8 cellular contexts compared by ENCODE assay signal in the genomic region with DNA sequence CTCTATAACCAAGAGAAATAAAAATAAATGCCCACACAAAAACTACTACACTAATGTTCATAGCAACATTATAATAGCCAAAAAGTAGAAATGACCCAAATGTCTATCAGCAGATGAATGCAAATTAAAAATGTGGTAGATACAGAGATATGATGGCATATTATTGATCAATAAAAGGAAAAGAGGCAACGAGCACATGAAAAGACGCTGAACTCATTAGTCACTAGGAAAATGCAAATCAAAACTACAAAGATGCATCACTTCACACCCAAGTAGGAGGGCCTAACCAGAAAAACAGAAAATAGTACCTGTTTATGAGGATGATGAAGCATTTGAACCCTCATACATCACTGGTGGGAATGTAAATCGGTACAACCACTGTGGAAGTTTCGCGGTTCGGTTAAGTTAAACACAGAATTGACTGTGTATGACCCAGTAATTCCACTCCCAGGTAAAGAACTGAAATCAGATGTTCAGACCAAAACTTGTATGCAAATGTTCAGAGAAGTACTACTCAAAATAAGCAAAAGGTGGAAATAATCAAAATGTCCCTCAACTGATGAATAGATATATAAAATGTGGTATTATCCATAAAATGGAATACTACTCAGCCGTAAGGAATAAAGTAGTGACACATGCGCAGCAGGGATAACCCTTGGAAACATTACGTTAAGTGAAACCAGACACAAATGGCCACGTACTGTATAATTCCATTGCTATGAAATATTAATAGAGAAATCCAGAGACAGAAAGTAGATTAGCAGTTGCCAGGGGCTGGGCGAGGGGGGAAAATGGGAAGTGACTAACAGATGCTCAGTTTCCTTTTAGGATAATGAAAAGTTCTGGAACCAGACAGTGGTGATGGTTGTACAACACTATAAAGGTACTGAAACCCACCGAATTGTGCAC. TPM values are rescaled to one million over a fixed set of nuclear protein-coding genes. Genes with fewer than 3 reads are reported as not detected.
DNase-seq lines count a peak whose midpoint lies in the region; ATAC-seq and TF ChIP-seq lines count a peak whose summit lies in the region.

No MANE protein-coding gene starts in this region.

- H3K4me3 Mint-ChIP-seq in activated CD4-positive, alpha-beta T cell treated with anti-CD3 and anti-CD28 coated beads for 36 hours: peak overlapping the region; percentile 71
- peak overlapping the region; percentile 64 to 75 for H3K4me3 Mint-ChIP-seq in effector memory CD8-positive, alpha-beta T cell

- H3K9me3 ChIP-seq in SK-N-SH (no peaks in the 10 kb centered on the region), stomach (no peaks in the 10 kb centered on the region), esophagus squamous epithelium (no peaks in the 10 kb centered on the region)

- H3K27me3 Mint-ChIP-seq in activated CD4-positive, alpha-beta T cell treated with anti-CD3 and anti-CD28 coated beads for 36 hours: no peaks in the 10 kb centered on the region
- H3K27me3 Mint-ChIP-seq in effector memory CD8-positive, alpha-beta T cell: no peaks in the 10 kb centered on the region

- ATAC-seq in activated CD4-positive, alpha-beta T cell treated with anti-CD3 and anti-CD28 coated beads for 36 hours: peak; percentile 49
- no peak for ATAC-seq in effector memory CD8-positive, alpha-beta T cell (replicated peaks)
- ATAC-seq in GM18907 (IDR thresholded peaks at IDR 0.05; ENCODE audit: unreplicated experiment): no peak

- POLR2A ChIA-PET in activated CD4-positive, alpha-beta T cell treated with anti-CD3 and anti-CD28 coated beads for 36 hours (lab: Charles Lee): no interaction called here
- POLR2A ChIA-PET in SK-N-SH (lab: Yijun Ruan, JAX): no interaction called here

- intact Hi-C loops in activated CD4-positive, alpha-beta T cell treated with anti-CD3 and anti-CD28 coated beads for 36 hours (cut with DNase I, micrococcal nuclease): loop anchor here (1.0 to 10.0 kb wide), 7 partner anchors 14 to 1587 kb away; a partner anchor contains a TSS
- intact Hi-C loops in stomach (cut with DNase I; ENCODE audit: low total_unique reads): no loop called here
- intact Hi-C loops in esophagus squamous epithelium (cut with DNase I): no loop called here

- no peak overlapping the region for H2AFZ ChIP-seq in SK-N-SH (ENCODE audit: low read depth)

- H3F3A ChIP-seq in SK-N-SH (replicated peaks; ENCODE audit: insufficient read depth): peaks cover 30% of the 10 kb centered on the region

- peak overlapping the region; percentile 99 for H3K27ac Mint-ChIP-seq in activated CD4-positive, alpha-beta T cell treated with anti-CD3 and anti-CD28 coated beads for 36 hours
- peak overlapping the region; percentile 46 to 80 for H3K27ac Mint-ChIP-seq in effector memory CD8-positive, alpha-beta T cell

- CTCF ChIA-PET in activated CD4-positive, alpha-beta T cell treated with anti-CD3 and anti-CD28 coated beads for 36 hours (lab: Charles Lee): no interaction called here
- CTCF ChIA-PET in SK-N-SH (lab: Yijun Ruan, JAX): interaction anchor here (0.5 kb wide), 1 partner anchor 833 kb away, joined by 3 read pairs; no protein-coding TSS in a partner anchor

- peak overlapping the region; percentile 17 to 67; a peak in 3 of 4 replicates for H3K27ac ChIP-seq in SK-N-SH (ENCODE audit: low read depth in 2 of 2, low read length in 1 of 2)
- peak overlapping the region in 3 of 5 donors; percentile 39 to 100 (median 99) for H3K27ac ChIP-seq in stomach
- H3K27ac ChIP-seq in esophagus squamous epithelium: peak overlapping the region in 2 of 4 donors; percentile 17 to 38

- DNase-seq in activated CD4-positive, alpha-beta T cell treated with anti-CD3 and anti-CD28 coated beads for 36 hours: peak; percentile 83
- no peak for DNase-seq in activated CD4-positive, alpha-beta T cell treated with anti-CD3 and anti-CD28 coated beads, Interleukin-2, amount 50 U/mL, for 1 hour
- DNase-seq in SK-N-SH: peak; percentile 36
- no peak for DNase-seq in effector memory CD8-positive, alpha-beta T cell
- no peak for DNase-seq in stomach
- DNase-seq in mucosa of gallbladder (ENCODE audit: low spot score): no peak
- no peak for DNase-seq in esophagus squamous epithelium (lab: John Stamatoyannopoulos, UW)

- TF ChIP-seq EP300 in SK-N-SH (IDR thresholded peaks at IDR 0.05; ENCODE audit: borderline replicate concordance in 1 of 2, low read depth in 1 of 2, low read length in 1 of 2): peak in 1 of 2 experiments; percentile 61; a peak in 1 of 4 replicates
- TF ChIP-seq EP300 in stomach (IDR thresholded peaks at IDR 0.05): no peak

- H3K27me3 ChIP-seq in SK-N-SH (ENCODE audit: insufficient read depth) (no peaks in the 10 kb centered on the region), stomach (no peaks in the 10 kb centered on the region), esophagus squamous epithelium (no peaks in the 10 kb centered on the region)

- H3K9ac ChIP-seq in SK-N-SH: no peak overlapping the region

- TF ChIP-seq RAD21 in SK-N-SH (IDR thresholded peaks at IDR 0.05; ENCODE audit: low read length): no peak

- H3K36me3 Mint-ChIP-seq in activated CD4-positive, alpha-beta T cell treated with anti-CD3 and anti-CD28 coated beads for 36 hours (ENCODE audit: low read depth): peaks cover 23% of the 10 kb centered on the region
- peaks cover 31% of the 10 kb centered on the region for H3K36me3 Mint-ChIP-seq in effector memory CD8-positive, alpha-beta T cell (ENCODE audit: insufficient read depth)

- H3K36me3 ChIP-seq in SK-N-SH (replicated peaks in 1 of 2; ENCODE audit: control insufficient read depth in 1 of 2, insufficient read depth in 2 of 2, low read length in 1 of 2) (peaks cover 0 to 10% of the 10 kb centered on the region in 2 experiments), stomach (no peaks in the 10 kb centered on the region), esophagus squamous epithelium (no peaks in the 10 kb centered on the region)

- TF ChIP-seq POLR2A in stomach (IDR thresholded peaks at IDR 0.05) (no peak), esophagus squamous epithelium (IDR thresholded peaks at IDR 0.05) (no peak)

- H3K4me3 ChIP-seq in SK-N-SH (ENCODE audit: low read depth in 2 of 2, low read length in 1 of 2): peak overlapping the region in 1 of 2 experiments; percentile 47; a peak in 1 of 4 replicates
- H3K4me3 ChIP-seq in stomach: peak overlapping the region in 1 of 4 donors; percentile 100
- peak overlapping the region in 1 of 4 donors; percentile 16 for H3K4me3 ChIP-seq in esophagus squamous epithelium

- no peaks in the 10 kb centered on the region for H3K9me2 ChIP-seq in SK-N-SH

- 63% methylated on average over 12 of the region's 12 CpGs for WGBS in SK-N-SH (ENCODE audit: low lambda C conversion rate)
- 74 to 80% (median 77%) methylated on average over 12 of the region's 12 CpGs for WGBS in stomach, 5 donors
- 66 to 69% methylated on average over 12 of the region's 12 CpGs for WGBS in esophagus squamous epithelium, 2 donors

- H3K9me3 Mint-ChIP-seq in activated CD4-positive, alpha-beta T cell treated with anti-CD3 and anti-CD28 coated beads for 36 hours (ENCODE audit: low read depth): peaks cover 4% of the 10 kb centered on the region
- no peaks in the 10 kb centered on the region for H3K9me3 Mint-ChIP-seq in effector memory CD8-positive, alpha-beta T cell

- peak overlapping the region; percentile 49 for H3K4me2 ChIP-seq in SK-N-SH

- peaks cover 81% of the 10 kb centered on the region for H3K79me2 ChIP-seq in SK-N-SH (ENCODE audit: insufficient read depth)

- no peak for TF ChIP-seq CTCF in SK-N-SH (IDR thresholded peaks at IDR 0.05)
- no peak for TF ChIP-seq CTCF in stomach (IDR thresholded peaks at IDR 0.05)
- no peak for TF ChIP-seq CTCF in esophagus squamous epithelium (IDR thresholded peaks at IDR 0.05)

- peaks cover 46% of the 10 kb centered on the region for H3K4me1 Mint-ChIP-seq in activated CD4-positive, alpha-beta T cell treated with anti-CD3 and anti-CD28 coated beads for 36 hours
- H3K4me1 Mint-ChIP-seq in effector memory CD8-positive, alpha-beta T cell (ENCODE audit: low read depth in 2 of 2): peaks cover 38 to 46% of the 10 kb centered on the region in 2 donors

- H4K20me1 ChIP-seq in SK-N-SH (ENCODE audit: insufficient read depth): peaks cover 53% of the 10 kb centered on the region

- H3K4me1 ChIP-seq in SK-N-SH (ENCODE audit: control insufficient read depth in 1 of 2, insufficient read depth in 2 of 2, low read depth in 1 of 2, low read length in 1 of 2) (peaks cover 0 to 3% of the 10 kb centered on the region in 2 experiments; a peak in 1 of 4 replicates), stomach (peaks cover 34 to 69% (median 53%) of the 10 kb centered on the region in 4 donors), esophagus squamous epithelium (peaks cover 16 to 58% (median 29%) of the 10 kb centered on the region in 3 donors)

TF ChIP-seq in SK-N-SH, 30 proteins besides CTCF, POLR2A, EP300 and RAD21 (continues in another document):
- peak; percentile 13; the same call in 1 of the 2 replicates for TF ChIP-seq RFX5 (IDR thresholded peaks at IDR 0.05; ENCODE audit: low read length)
- TF ChIP-seq TCF12 (IDR thresholded peaks at IDR 0.05): peak; percentile 64
- TF ChIP-seq, protein P1, sequence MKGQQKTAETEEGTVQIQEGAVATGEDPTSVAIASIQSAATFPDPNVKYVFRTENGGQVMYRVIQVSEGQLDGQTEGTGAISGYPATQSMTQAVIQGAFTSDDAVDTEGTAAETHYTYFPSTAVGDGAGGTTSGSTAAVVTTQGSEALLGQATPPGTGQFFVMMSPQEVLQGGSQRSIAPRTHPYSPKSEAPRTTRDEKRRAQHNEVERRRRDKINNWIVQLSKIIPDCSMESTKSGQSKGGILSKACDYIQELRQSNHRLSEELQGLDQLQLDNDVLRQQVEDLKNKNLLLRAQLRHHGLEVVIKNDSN (IDR thresholded peaks at IDR 0.05; ENCODE audit: borderline replicate concordance, low read depth): no peak
- TF ChIP-seq NRF1 (IDR thresholded peaks at IDR 0.05; ENCODE audit: low read depth, low read length): peak; percentile 47
- TF ChIP-seq SIN3A (IDR thresholded peaks at IDR 0.05; ENCODE audit: borderline replicate concordance, low read depth, low read length): no peak

RNA-seq across cellular contexts. Expression of a gene that starts 3.1 kb away (rescaled TPM):
- total RNA-seq in activated CD4-positive, alpha-beta T cell treated with anti-CD3 and anti-CD28 coated beads for 36 hours: 10 to 100 TPM; 66.9 to 81.5 TPM
- 13.6 and 16.3 TPM in 2 replicates for polyA plus RNA-seq in SK-N-SH (2012; rRNA removed)
- 15.3 and 22.0 TPM in 2 replicates for polyA plus RNA-seq in SK-N-SH (2012; cell fraction: cytosol; rRNA removed)
- 20.5 and 33.7 TPM in 2 replicates for polyA plus RNA-seq in SK-N-SH (2012; cell fraction: nucleus; rRNA removed)
- 100 to 1,000 TPM in 2 of 5 donors, 10 to 100 TPM in 3; 59.7 to 144 (median 98.6) TPM for total RNA-seq in stomach
- polyA plus RNA-seq in stomach: 10 to 100 TPM; 12.7 to 17.0 (median 13.8) TPM
- total RNA-seq in mucosa of gallbladder: 62.9 TPM
- total RNA-seq in esophagus squamous epithelium: 10 to 100 TPM; 23.5 to 51.9 (median 39.7) TPM

RNA-seq across cellular contexts. Expression of a gene that starts 32.2 kb away (rescaled TPM):
- under 1 TPM in 1 of 2 experiments, not detected in 1; 0.11 TPM for total RNA-seq in activated CD4-positive, alpha-beta T cell treated with anti-CD3 and anti-CD28 coated beads for 36 hours
- polyA plus RNA-seq in SK-N-SH (2012; rRNA removed) (0.02 TPM in 1 of 2 replicates, not detected in the other), stomach (1 to 10 TPM in 2 of 3 donors, under 1 TPM in 1; 0.76 to 2.6 (median 1.6) TPM)
- polyA plus RNA-seq in SK-N-SH (2012; cell fraction: cytosol; rRNA removed): not detected in 2 replicates
- polyA plus RNA-seq in SK-N-SH (2012; cell fraction: nucleus; rRNA removed): 0.02 and 0.04 TPM in 2 replicates
- total RNA-seq in stomach (1 to 10 TPM in 1 of 5 donors, under 1 TPM in 1, not detected in 3; 0.72 to 2.3 TPM), mucosa of gallbladder (0.26 TPM), esophagus squamous epithelium (not detected)

Comparison
In these comparisons a context has a peak if more than half of its experiments do, and no peak if none do; other contexts are left out.
1. DNase-seq: peak in activated CD4-positive, alpha-beta T cell treated with anti-CD3 and anti-CD28 coated beads for 36 hours (single experiment) and SK-N-SH (single experiment); none in activated CD4-positive, alpha-beta T cell treated with anti-CD3 and anti-CD28 coated beads, Interleukin-2, amount 50 U/mL, for 1 hour (single experiment), effector memory CD8-positive, alpha-beta T cell (0 of 3), stomach (single experiment), mucosa of gallbladder (single experiment) and esophagus squamous epithelium (single experiment).
2. intact Hi-C loops: an anchor here in activated CD4-positive, alpha-beta T cell treated with anti-CD3 and anti-CD28 coated beads for 36 hours (1.0 to 10.0 kb wide); none called in stomach and esophagus squamous epithelium.